2 cellular contexts compared by ENCODE assay signal in genomic region chr22:19109198-19110063, GRCh38.
TF ChIP-seq lines count a peak whose summit lies in the region.

No MANE protein-coding gene starts in this region.

TF ChIP-seq in K562, 482 proteins besides CTCF, POLR2A, EP300 and RAD21 (continues in another document):
- TF ChIP-seq MAFK (IDR thresholded peaks at IDR 0.05; ENCODE audit: low read length) (peak; percentile 39; the same call in 1 of the 2 replicates), MECOM (CRISPR knock-in tag; IDR thresholded peaks at IDR 0.05) (peak; percentile 63), ZNF830 (CRISPR knock-in tag; IDR thresholded peaks at IDR 0.05) (no peak), MIER1 (IDR thresholded peaks at IDR 0.05; ENCODE audit: low read depth) (no peak), HMGN3 (IDR thresholded peaks at IDR 0.05; ENCODE audit: borderline replicate concordance, extremely low read depth, insufficient read length, low read depth, low read length) (no peak), SNIP1 (IDR thresholded peaks at IDR 0.05; ENCODE audit: low read depth) (no peak; the same call in 1 of the 2 replicates), ZKSCAN1 (IDR thresholded peaks at IDR 0.05; ENCODE audit: low read depth, low read length) (no peak; the same call in 1 of the 2 replicates), ZFP91 (CRISPR knock-in tag; IDR thresholded peaks at IDR 0.05) (no peak; the same call in 1 of the 2 replicates), ZNF324 (CRISPR knock-in tag; IDR thresholded peaks at IDR 0.05) (peak; percentile 58; the same call in 1 of the 2 replicates), NFRKB (IDR thresholded peaks at IDR 0.05; ENCODE audit: low read depth) (peak; percentile 67; the same call in 1 of the 2 replicates), CC2D1A (IDR thresholded peaks at IDR 0.05) (no peak), NR0B1 (IDR thresholded peaks at IDR 0.05; ENCODE audit: partially characterized antibody) (no peak), ZBTB17 (CRISPR knock-in tag; IDR thresholded peaks at IDR 0.05) (peak; percentile 6; the same call in 1 of the 2 replicates), SRSF7 (optimal IDR thresholded peaks at IDR 0.05; ENCODE audit: low read depth, low read length) (no peak), ETV6 (IDR thresholded peaks at IDR 0.05; ENCODE audit: borderline replicate concordance in 1 of 2, low read depth in 2 of 2, low read length in 1 of 2) (peak in 1 of 2 experiments; percentile 7; a peak in 1 of 4 replicates), ETV6 (CRISPR knock-in tag; IDR thresholded peaks at IDR 0.05; ENCODE audit: borderline replicate concordance) (no peak; the same call in 1 of the 2 replicates), MEF2D (tag; conservative IDR thresholded peaks at IDR 0.05; ENCODE audit: low read depth) (peak; percentile 18; the same call in 1 of the 2 replicates), HBP1 (CRISPR knock-in tag; IDR thresholded peaks at IDR 0.05) (no peak), PREB (CRISPR knock-in tag; IDR thresholded peaks at IDR 0.05) (no peak), TSHZ1 (CRISPR knock-in tag; IDR thresholded peaks at IDR 0.05) (0 out of 2 replicates have a peak, but pooled peaks have one; percentile 1), FOXA1 (IDR thresholded peaks at IDR 0.05; ENCODE audit: borderline replicate concordance) (no peak), RBM34 (IDR thresholded peaks at IDR 0.05; ENCODE audit: borderline replicate concordance, insufficient read depth, low read length) (no peak), ZNF431 (CRISPR knock-in tag; IDR thresholded peaks at IDR 0.05) (no peak)

TF ChIP-seq in liver, 16 proteins besides CTCF, POLR2A, EP300 and RAD21:
- TF ChIP-seq HNF4G (IDR thresholded peaks at IDR 0.05) (peak; percentile 28), HNF4A (conservative IDR thresholded peaks at IDR 0.05) (peak; percentile 60 to 72), MAX (IDR thresholded peaks at IDR 0.05) (no peak), ZBTB33 (IDR thresholded peaks at IDR 0.05) (no peak), REST (IDR thresholded peaks at IDR 0.05) (peak; percentile 42), RXRA (IDR thresholded peaks at IDR 0.05) (peak; percentile 63 to 78), JUND (IDR thresholded peaks at IDR 0.05) (peak in 1 of 2 donors; percentile 46), NR2F2 (IDR thresholded peaks at IDR 0.05) (no peak), GABPA (IDR thresholded peaks at IDR 0.05 in 1 of 2, conservative IDR thresholded peaks at IDR 0.05 in 1 of 2) (peak; percentile 18 to 75), FOXA2 (IDR thresholded peaks at IDR 0.05) (peak; percentile 42), YY1 (IDR thresholded peaks at IDR 0.05) (peak; percentile 74), SP1 (IDR thresholded peaks at IDR 0.05) (peak; percentile 48)
